In the genomic region with DNA sequence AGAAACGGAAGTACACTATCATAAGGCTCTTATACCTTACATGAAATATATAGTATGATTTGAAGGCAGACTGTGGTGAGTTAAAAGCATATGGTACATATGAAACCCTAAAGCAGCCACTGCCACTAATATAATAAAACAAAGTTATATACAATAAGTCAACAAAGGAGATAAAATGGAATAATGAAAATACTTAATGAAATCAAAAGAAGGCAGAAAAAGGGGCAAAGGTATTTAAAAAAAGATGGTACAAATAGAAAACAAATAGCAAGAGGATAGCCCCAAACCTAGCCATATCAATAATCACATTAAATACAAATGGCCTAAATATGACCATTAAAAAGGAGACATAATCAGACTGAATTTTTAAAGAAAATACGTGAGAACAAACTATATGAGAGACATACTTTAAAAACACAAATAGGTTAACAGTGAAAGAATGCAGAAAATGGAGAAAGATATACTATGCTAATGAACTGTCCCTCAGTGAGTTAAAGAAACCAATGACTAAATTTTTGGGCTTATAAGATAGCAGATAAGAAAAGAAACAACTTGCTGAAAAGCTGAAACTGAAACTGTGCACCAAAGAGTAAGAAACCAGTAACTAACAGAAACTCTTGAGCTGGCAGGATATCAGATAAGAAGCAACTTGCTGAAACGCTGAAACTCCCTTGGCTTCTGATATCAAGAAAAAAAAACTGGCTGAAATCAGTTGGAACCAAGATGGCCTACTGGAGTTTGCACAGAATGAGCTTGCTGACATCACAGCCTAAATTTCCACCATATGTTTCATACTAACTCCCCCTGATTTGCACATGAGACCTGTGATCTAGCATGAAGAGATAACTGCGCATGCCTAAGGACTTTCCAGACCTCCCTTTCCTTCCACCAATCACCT, we compare ENCODE assay signal across 13 cellular contexts. TPM values are rescaled to one million over a fixed set of nuclear protein-coding genes. Genes with fewer than 3 reads are reported as not detected.
A peak's percentile ranks its signal among the peaks of the same experiment; 100 is the strongest.
DNase-seq lines count a peak whose midpoint lies in the region; ATAC-seq, FAIRE-seq and TF ChIP-seq lines count a peak whose summit lies in the region.
"Had no signal": no experiment of that assay in that cellular context is flagged by ENCODE, and none has a peak within 500 bp of the region (broad histone marks: within the 10 kb centered on the region; RNA-seq: fewer than 3 reads in every experiment).

No MANE protein-coding gene starts in this region.

- TF ChIP-seq CTCF in thyroid gland (IDR thresholded peaks at IDR 0.05) = no peak

- DNase-seq in DMS 273 (lab: John Stamatoyannopoulos, UW; ENCODE audit: unreplicated experiment) (peak; percentile 24), DMS 273 treated with DMSO at 0.1 percent for 48 hours (lab: John Stamatoyannopoulos, UW) (no peak), dermis blood vessel endothelial cell (no peak), thyroid gland (no peak), middle frontal gyrus (ENCODE audit: extremely low spot score, low spot score) (no peak)
- peak in 3 of 10 donors; percentile 25 to 62 (median 46) for DNase-seq in naive thymus-derived CD8-positive, alpha-beta T cell

- peaks cover 12 to 50% (median 13%) of the 10 kb centered on the region in 4 donors for H3K4me1 Mint-ChIP-seq in naive thymus-derived CD8-positive, alpha-beta T cell

- POLR2A ChIA-PET in naive thymus-derived CD8-positive, alpha-beta T cell (lab: Charles Lee) = interaction anchor here (0.7 to 1.8 kb wide), 5 partner anchors 9 to 82 kb away, joined by 3 to 8 read pairs (median 4); no protein-coding TSS in a partner anchor

- FAIRE-seq in TTC549 (lab: Jason Lieb, UNC) = peak; percentile 3

- H3K4me3 ChIP-seq in thyroid gland (replicated peaks in 1 of 3) = no peak overlapping the region

- H3K36me3 ChIP-seq in thyroid gland = no peaks in the 10 kb centered on the region

- peaks cover 0 to 7% (median 0%) of the 10 kb centered on the region in 3 donors for H3K36me3 Mint-ChIP-seq in naive thymus-derived CD8-positive, alpha-beta T cell

- 70 to 71% methylated on average over 4 of the region's 4 CpGs for WGBS in thyroid gland, 2 donors

- no peaks in the 10 kb centered on the region for H3K27me3 Mint-ChIP-seq in naive thymus-derived CD8-positive, alpha-beta T cell

- peak overlapping the region; percentile 18 to 96 (median 78) for H3K27ac Mint-ChIP-seq in naive thymus-derived CD8-positive, alpha-beta T cell

- H3K4me1 ChIP-seq in thyroid gland = peaks cover 9 to 14% of the 10 kb centered on the region in 2 donors

- H3K9me3 Mint-ChIP-seq in naive thymus-derived CD8-positive, alpha-beta T cell = peaks cover 0 to 15% (median 2%) of the 10 kb centered on the region in 9 donors

- TF ChIP-seq POLR2A in thyroid gland (IDR thresholded peaks at IDR 0.05) = no peak

- H3K9me3 ChIP-seq in thyroid gland = no peaks in the 10 kb centered on the region

- peak overlapping the region in 1 of 3 donors; percentile 38 for H3K27ac ChIP-seq in thyroid gland
- H3K27ac ChIP-seq: 22Rv1 had no signal

- no peaks in the 10 kb centered on the region for H3K27me3 ChIP-seq in thyroid gland

- intact Hi-C loops in thyroid gland (cut with DNase I) = no loop called here

- ATAC-seq in HG02678 (IDR thresholded peaks at IDR 0.05; ENCODE audit: unreplicated experiment) = peak; percentile 77
- ATAC-seq in naive thymus-derived CD8-positive, alpha-beta T cell = peak; percentile 82 to 94
- ATAC-seq: HCT116, Right ventricle myocardium inferior had no signal

- peak overlapping the region; percentile 0 to 53 (median 27) for H3K4me3 Mint-ChIP-seq in naive thymus-derived CD8-positive, alpha-beta T cell

RNA-seq across cellular contexts. Expression of a gene that starts 44.3 kb away (rescaled TPM):
- total RNA-seq in naive thymus-derived CD8-positive, alpha-beta T cell = not detected
- polyA plus RNA-seq in naive thymus-derived CD8-positive, alpha-beta T cell = not detected
- total RNA-seq in dermis blood vessel endothelial cell (not detected in 2 replicates), thyroid gland (1 to 10 TPM in 3 of 4 donors, under 1 TPM in 1; 0.34 to 2.3 (median 1.6) TPM)
- total RNA-seq: chondrocyte had no signal

RNA-seq across cellular contexts. Expression of a gene that starts 46.1 kb away (rescaled TPM):
- not detected for total RNA-seq in naive thymus-derived CD8-positive, alpha-beta T cell
- not detected for polyA plus RNA-seq in naive thymus-derived CD8-positive, alpha-beta T cell
- total RNA-seq in dermis blood vessel endothelial cell (not detected in 2 replicates), thyroid gland (not detected)
- total RNA-seq: chondrocyte, Right ventricle myocardium inferior had no signal

RNA-seq across cellular contexts. Expression of a gene that starts 48.8 kb away (rescaled TPM):
- total RNA-seq in naive thymus-derived CD8-positive, alpha-beta T cell = not detected
- polyA plus RNA-seq in naive thymus-derived CD8-positive, alpha-beta T cell = not detected
- total RNA-seq in dermis blood vessel endothelial cell (not detected in 2 replicates), thyroid gland (not detected)
- total RNA-seq: chondrocyte, mononuclear cell, Right ventricle myocardium inferior had no signal
